Comparison of ENCODE assay signal across 18 cellular contexts in genomic region chr15:69565066-69565465, GRCh38.
DNase-seq lines count a peak whose midpoint lies in the region; ATAC-seq and TF ChIP-seq lines count a peak whose summit lies in the region.
"Had no signal": no experiment of that assay in that cellular context is flagged by ENCODE, and none has a peak within 500 bp of the region (broad histone marks: within the 10 kb centered on the region; RNA-seq: fewer than 3 reads in every experiment).

No MANE protein-coding gene starts in this region.

- ATAC-seq in foreskin keratinocyte, result no peak
- no peak for ATAC-seq in HG03565 (IDR thresholded peaks at IDR 0.05; ENCODE audit: unreplicated experiment)
- ATAC-seq in GM18867 (IDR thresholded peaks at IDR 0.05; ENCODE audit: unreplicated experiment), result no peak

- peak; percentile 57 for DNase-seq in dermis blood vessel endothelial cell
- DNase-seq in foreskin keratinocyte, result peak; percentile 51 to 73
- DNase-seq in midbrain (lab: John Stamatoyannopoulos, UW), result no peak
- DNase-seq: 8988T; ACHN; BE2C; C1 segment of cervical spinal cord; Caco-2; Calu3; CD4-positive, alpha-beta memory T cell; CD4-positive, CD25-positive, alpha-beta regulatory T cell; DMS79 treated with DMSO at 0.1 percent for 48 hours; GF-D8 had no signal

- H3K27me3 ChIP-seq in foreskin keratinocyte, result peaks cover 16% of the 10 kb centered on the region
- H3K27me3 ChIP-seq: BE2C had no signal

- no peaks in the 10 kb centered on the region for H3K4me1 ChIP-seq in foreskin keratinocyte

- TF ChIP-seq CTCF in 22Rv1 (IDR thresholded peaks at IDR 0.05) (no peak), VCaP (conservative IDR thresholded peaks at IDR 0.05) (no peak), foreskin keratinocyte (conservative IDR thresholded peaks at IDR 0.05) (no peak)

- H3K27ac ChIP-seq in 22Rv1, result peak overlapping the region; percentile 99
- H3K27ac ChIP-seq in VCaP, result peak overlapping the region; percentile 99; the same call in 1 of the 2 replicates
- H3K27ac ChIP-seq in foreskin keratinocyte, result no peak overlapping the region
- H3K27ac ChIP-seq: BLaER1 had no signal
